In the genomic region with DNA sequence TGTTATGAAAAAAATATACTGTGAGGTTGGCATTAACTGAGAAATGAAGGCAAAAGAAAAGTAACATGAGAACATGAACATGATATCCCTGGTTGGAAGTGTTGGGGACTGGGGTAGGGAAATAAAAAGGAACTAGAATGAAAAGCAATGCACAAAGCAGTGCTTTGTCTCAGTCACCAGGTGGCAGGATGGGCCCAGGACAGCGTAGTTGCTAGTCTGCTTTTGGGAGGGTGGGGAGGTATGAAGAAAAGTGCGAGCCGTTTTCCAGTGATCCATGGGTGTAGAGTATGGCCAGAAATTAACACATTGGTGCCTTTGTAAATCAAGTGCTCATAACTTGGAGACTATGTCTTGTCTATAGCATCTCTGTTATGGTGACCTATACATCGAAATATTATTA, we compare ENCODE assay signal across 1 cellular context.
TF ChIP-seq lines count a peak whose summit lies in the region.

No MANE protein-coding gene starts in this region.

TF ChIP-seq in H1, 55 proteins besides CTCF, POLR2A, EP300 and RAD21 (continued from another document):
- TF ChIP-seq CHD7 (IDR thresholded peaks at IDR 0.05; ENCODE audit: insufficient replicate concordance, low read length) (no peak), BACH1 (IDR thresholded peaks at IDR 0.05; ENCODE audit: low read length) (no peak), ASH2L (IDR thresholded peaks at IDR 0.05; ENCODE audit: low read length) (no peak), SP2 (IDR thresholded peaks at IDR 0.05; ENCODE audit: low read length) (no peak), TAF7 (optimal IDR thresholded peaks at IDR 0.05; ENCODE audit: borderline replicate concordance, low read depth, low read length) (no peak), KDM5A (IDR thresholded peaks at IDR 0.05; ENCODE audit: low read length) (no peak), JUND (IDR thresholded peaks at IDR 0.05; ENCODE audit: low read length) (no peak), HDAC6 (IDR thresholded peaks at IDR 0.05; ENCODE audit: low read depth, low read length) (no peak), BRCA1 (IDR thresholded peaks at IDR 0.05; ENCODE audit: low read depth, low read length) (no peak)
